ENCODE assay signal across 11 cellular contexts in the genomic region with DNA sequence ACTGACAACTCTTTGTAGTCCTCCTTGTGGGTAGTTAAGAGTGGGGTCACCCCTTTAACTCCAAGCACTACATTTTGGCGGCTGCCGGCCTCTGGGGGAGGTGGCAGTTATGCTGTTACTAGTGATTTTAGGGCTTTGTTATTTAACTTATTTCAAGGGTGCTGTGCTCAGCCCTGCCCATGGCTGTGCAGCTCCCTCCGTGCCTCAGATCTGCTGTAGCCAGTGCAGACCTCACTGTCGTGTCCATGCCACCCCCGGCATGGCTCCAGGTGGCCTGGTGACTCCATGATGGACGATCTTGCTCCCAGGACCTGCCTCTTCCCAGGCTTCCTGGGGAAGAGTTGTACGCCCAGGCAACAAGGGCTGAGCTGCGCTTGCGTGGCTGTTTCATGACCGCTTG. TPM values are rescaled to one million over a fixed set of nuclear protein-coding genes. Genes with fewer than 3 reads are reported as not detected.
DNase-seq lines count a peak whose midpoint lies in the region; ATAC-seq and TF ChIP-seq lines count a peak whose summit lies in the region.
"Had no signal": no experiment of that assay in that cellular context is flagged by ENCODE, and none has a peak within 500 bp of the region (broad histone marks: within the 10 kb centered on the region; RNA-seq: fewer than 3 reads in every experiment).

No MANE protein-coding gene starts in this region.

- peaks cover 36% of the 10 kb centered on the region for H3K36me3 Mint-ChIP-seq in activated CD8-positive, alpha-beta memory T cell treated with anti-CD3 and anti-CD28 coated beads, Interleukin-2, amount 10 ng/mL, durations not matched to agents 7 days and 5 days
- H3K36me3 Mint-ChIP-seq in activated CD8-positive, alpha-beta T cell treated with anti-CD3 and anti-CD28 coated beads for 36 hours (ENCODE audit: low read depth) = peaks cover 70% of the 10 kb centered on the region
- H3K36me3 Mint-ChIP-seq in glutamatergic neuron (ENCODE audit: unreplicated experiment) = no peaks in the 10 kb centered on the region
- H3K36me3 Mint-ChIP-seq in type B pancreatic cell = peaks cover 4% of the 10 kb centered on the region

- peak overlapping the region; percentile 40 to 77 (median 60) for H3K27ac ChIP-seq in stomach

- H3K9me3 ChIP-seq in stomach = no peaks in the 10 kb centered on the region

- POLR2A ChIA-PET in activated CD8-positive, alpha-beta T cell treated with anti-CD3 and anti-CD28 coated beads for 36 hours (lab: Charles Lee) = interaction anchor here (1.1 to 5.1 kb wide), 4 partner anchors 13 to 75 kb away, joined by 3 to 33 read pairs (median 14); a partner anchor contains a TSS

- WGBS in stomach, 5 donors = 79 to 83% (median 81%) methylated on average over 9 to 10 of the region's 10 CpGs

- intact Hi-C loops in activated CD8-positive, alpha-beta T cell treated with anti-CD3 and anti-CD28 coated beads for 36 hours (cut with micrococcal nuclease) = no loop called here
- intact Hi-C loops in stomach (cut with DNase I; ENCODE audit: low total_unique reads) = no loop called here

- H3K9me3 Mint-ChIP-seq in activated CD8-positive, alpha-beta memory T cell treated with anti-CD3 and anti-CD28 coated beads, Interleukin-2, amount 10 ng/mL, durations not matched to agents 7 days and 5 days (ENCODE audit: low read depth) = no peaks in the 10 kb centered on the region
- no peaks in the 10 kb centered on the region for H3K9me3 Mint-ChIP-seq in activated CD8-positive, alpha-beta T cell treated with anti-CD3 and anti-CD28 coated beads for 36 hours
- H3K9me3 Mint-ChIP-seq in glutamatergic neuron (ENCODE audit: unreplicated experiment) (peaks cover 15% of the 10 kb centered on the region), type B pancreatic cell (no peaks in the 10 kb centered on the region)

- peak overlapping the region; percentile 84 for H3K27ac Mint-ChIP-seq in activated CD8-positive, alpha-beta memory T cell treated with anti-CD3 and anti-CD28 coated beads, Interleukin-2, amount 10 ng/mL, durations not matched to agents 7 days and 5 days
- H3K27ac Mint-ChIP-seq in activated CD8-positive, alpha-beta T cell treated with anti-CD3 and anti-CD28 coated beads for 36 hours = peak overlapping the region; percentile 88
- H3K27ac Mint-ChIP-seq in glutamatergic neuron (ENCODE audit: unreplicated experiment) (no peak overlapping the region), type B pancreatic cell (no peak overlapping the region)

- no peak for TF ChIP-seq CTCF in activated CD8-positive, alpha-beta T cell treated with anti-CD3 and anti-CD28 coated beads for 36 hours (IDR thresholded peaks at IDR 0.05)
- TF ChIP-seq CTCF in glutamatergic neuron (IDR thresholded peaks at IDR 0.05; ENCODE audit: partially characterized antibody, unreplicated experiment) (no peak), stomach (IDR thresholded peaks at IDR 0.05) (no peak), type B pancreatic cell (conservative IDR thresholded peaks at IDR 0.05) (no peak)

- CTCF ChIA-PET in activated CD8-positive, alpha-beta memory T cell treated with anti-CD3 and anti-CD28 coated beads, Interleukin-2, amount 10 ng/mL, durations not matched to agents 7 days and 5 days (lab: Charles Lee) = interaction anchor here (2.9 kb wide), 1 partner anchor 15 kb away, joined by 13 read pairs; a partner anchor contains a TSS
- CTCF ChIA-PET in activated CD8-positive, alpha-beta T cell treated with anti-CD3 and anti-CD28 coated beads for 36 hours (lab: Charles Lee) = interaction anchor here (2.0 to 2.7 kb wide), 3 partner anchors 107 to 111 kb away, joined by 9 to 17 read pairs (median 10); no protein-coding TSS in a partner anchor

- peaks cover 34 to 96% (median 83%) of the 10 kb centered on the region in 4 donors for H3K36me3 ChIP-seq in stomach

- TF ChIP-seq POLR2A in stomach (IDR thresholded peaks at IDR 0.05) = no peak

- H3K27me3 ChIP-seq in stomach = no peaks in the 10 kb centered on the region

- no peak for ATAC-seq in activated CD8-positive, alpha-beta memory T cell treated with anti-CD3 and anti-CD28 coated beads, Interleukin-2, amount 10 ng/mL, durations not matched to agents 7 days and 5 days
- ATAC-seq in activated CD8-positive, alpha-beta T cell treated with anti-CD3 and anti-CD28 coated beads for 36 hours = no peak
- ATAC-seq in GM21528 (IDR thresholded peaks at IDR 0.05; ENCODE audit: low FRiP score, unreplicated experiment) = no peak

- peaks cover 80% of the 10 kb centered on the region for H3K4me1 Mint-ChIP-seq in activated CD8-positive, alpha-beta memory T cell treated with anti-CD3 and anti-CD28 coated beads, Interleukin-2, amount 10 ng/mL, durations not matched to agents 7 days and 5 days
- H3K4me1 Mint-ChIP-seq in activated CD8-positive, alpha-beta T cell treated with anti-CD3 and anti-CD28 coated beads for 36 hours (ENCODE audit: low read depth) = peaks cover 76% of the 10 kb centered on the region
- peaks cover 64% of the 10 kb centered on the region for H3K4me1 Mint-ChIP-seq in glutamatergic neuron (ENCODE audit: low read depth, unreplicated experiment)
- peaks cover 35% of the 10 kb centered on the region for H3K4me1 Mint-ChIP-seq in type B pancreatic cell (ENCODE audit: unreplicated experiment)

- no peak for DNase-seq in activated CD8-positive, alpha-beta memory T cell treated with anti-CD3 and anti-CD28 coated beads, Interleukin-2, amount 10 ng/mL, durations not matched to agents 7 days and 5 days
- DNase-seq in activated CD8-positive, alpha-beta memory T cell treated with anti-CD3 and anti-CD28 coated beads, Interleukin-2, amount 50 U/mL, for 4 hours = no peak
- no peak for DNase-seq in activated CD8-positive, alpha-beta T cell treated with anti-CD3 and anti-CD28 coated beads for 36 hours
- DNase-seq in glutamatergic neuron (no peak), stomach (no peak), AML-193 (lab: John Stamatoyannopoulos, UW) (no peak), type B pancreatic cell (ENCODE audit: extremely low spot score, unreplicated experiment) (no peak)
- DNase-seq: islet precursor cell, KG1, occipital lobe had no signal

- H3K4me1 ChIP-seq in stomach = peaks cover 33 to 74% (median 44%) of the 10 kb centered on the region in 4 donors

- no peaks in the 10 kb centered on the region for H3K27me3 Mint-ChIP-seq in activated CD8-positive, alpha-beta memory T cell treated with anti-CD3 and anti-CD28 coated beads, Interleukin-2, amount 10 ng/mL, durations not matched to agents 7 days and 5 days
- no peaks in the 10 kb centered on the region for H3K27me3 Mint-ChIP-seq in activated CD8-positive, alpha-beta T cell treated with anti-CD3 and anti-CD28 coated beads for 36 hours
- H3K27me3 Mint-ChIP-seq in glutamatergic neuron (ENCODE audit: unreplicated experiment) (peaks cover 10% of the 10 kb centered on the region), type B pancreatic cell (no peaks in the 10 kb centered on the region)

- H3K4me3 ChIP-seq in stomach = no peak overlapping the region

- no peak overlapping the region for H3K4me3 Mint-ChIP-seq in activated CD8-positive, alpha-beta memory T cell treated with anti-CD3 and anti-CD28 coated beads, Interleukin-2, amount 10 ng/mL, durations not matched to agents 7 days and 5 days
- H3K4me3 Mint-ChIP-seq in activated CD8-positive, alpha-beta T cell treated with anti-CD3 and anti-CD28 coated beads for 36 hours = no peak overlapping the region
- H3K4me3 Mint-ChIP-seq in glutamatergic neuron (ENCODE audit: unreplicated experiment) = peak overlapping the region; percentile 43
- no peak overlapping the region for H3K4me3 Mint-ChIP-seq in type B pancreatic cell

- no peak for TF ChIP-seq EP300 in stomach (IDR thresholded peaks at IDR 0.05)

RNA-seq across cellular contexts. Expression of a gene that starts 15.4 kb away (rescaled TPM):
- 100 to 1,000 TPM in 1 of 2 experiments, 10 to 100 TPM in 1; 94.8 to 108 TPM for total RNA-seq in activated CD8-positive, alpha-beta memory T cell treated with anti-CD3 and anti-CD28 coated beads, Interleukin-2, amount 10 ng/mL, durations not matched to agents 7 days and 5 days
- total RNA-seq in activated CD8-positive, alpha-beta T cell treated with anti-CD3 and anti-CD28 coated beads for 36 hours = 100 to 1,000 TPM; 127 to 128 TPM
- 48.7 TPM for total RNA-seq in glutamatergic neuron (ENCODE audit: unreplicated experiment)
- total RNA-seq in stomach = 10 to 100 TPM in 3 of 5 donors, 1 to 10 TPM in 2; 4.7 to 25.4 (median 15.4) TPM
- 100 to 1,000 TPM in 1 of 3 donors, 10 to 100 TPM in 2; 83.1 to 109 (median 93.7) TPM for polyA plus RNA-seq in stomach
- 79.5 and 98.8 TPM in 2 replicates for total RNA-seq in type B pancreatic cell (ENCODE audit: low replicate concordance)

RNA-seq across cellular contexts. Expression of a gene that starts 50.6 kb away (rescaled TPM):
- total RNA-seq in activated CD8-positive, alpha-beta memory T cell treated with anti-CD3 and anti-CD28 coated beads, Interleukin-2, amount 10 ng/mL, durations not matched to agents 7 days and 5 days = not detected
- total RNA-seq in activated CD8-positive, alpha-beta T cell treated with anti-CD3 and anti-CD28 coated beads for 36 hours = not detected
- total RNA-seq in glutamatergic neuron (ENCODE audit: unreplicated experiment) = 2.7 TPM
- total RNA-seq in stomach = 10 to 100 TPM in 1 of 5 donors, 1 to 10 TPM in 1, under 1 TPM in 1, not detected in 2; 0.58 to 73.5 (median 1.1) TPM
- 1 to 10 TPM; 1.3 to 3.4 (median 2.5) TPM for polyA plus RNA-seq in stomach
- 0.75 TPM in 1 of 2 replicates, not detected in the other for total RNA-seq in type B pancreatic cell (ENCODE audit: low replicate concordance)
- total RNA-seq: occipital lobe had no signal

Comparison
In these comparisons a context has a peak if more than half of its experiments do, and no peak if none do; other contexts are left out.
1. H3K27ac Mint-ChIP-seq: peak in activated CD8-positive, alpha-beta memory T cell treated with anti-CD3 and anti-CD28 coated beads, Interleukin-2, amount 10 ng/mL, durations not matched to agents 7 days and 5 days (single experiment) and activated CD8-positive, alpha-beta T cell treated with anti-CD3 and anti-CD28 coated beads for 36 hours (single experiment); none in glutamatergic neuron (single experiment) and type B pancreatic cell (single experiment).